ENCODE assay signal across 37 cellular contexts in genomic region chrX:116781926-116782325, GRCh38.
"Had no signal": no experiment of that assay in that cellular context is flagged by ENCODE, and none has a peak within 500 bp of the region (broad histone marks: within the 10 kb centered on the region; RNA-seq: fewer than 3 reads in every experiment).

No MANE protein-coding gene starts in this region.

- H3K4me3 Mint-ChIP-seq: activated B cell treated with CpG ODN at 0.5 μM for 24 hours; activated CD4-positive, alpha-beta memory T cell treated with anti-CD3 and anti-CD28 coated beads for 36 hours; activated CD4-positive, alpha-beta T cell treated with anti-CD3 and anti-CD28 coated beads, Interleukin-2, amount 10 ng/mL, durations not matched to agents 24 days and 14 days; activated CD8-positive, alpha-beta T cell treated with anti-CD3 and anti-CD28 coated beads for 36 hours; activated naive CD4-positive, alpha-beta T cell treated with anti-CD3 and anti-CD28 coated beads for 36 hours; activated naive CD8-positive, alpha-beta T cell treated with anti-CD3 and anti-CD28 coated beads for 36 hours; activated T-cell treated with anti-CD3 and anti-CD28 coated beads, Interleukin-2, amount 50 U/mL, for 4 hours; activated T-cell treated with anti-CD3 and anti-CD28 coated beads, Interleukin-2, amount 50 U/mL, for 72 hours; activated T-helper 1 cell treated with anti-CD3 and anti-CD28 coated beads, Interleukin-12 subunit alpha, Interleukin-12 subunit beta, Interleukin-2, Interleukin-4 antibody, amounts not matched to agents 30 ng/mL and 10 ng/mL and 1 ng/mL, durations not matched to agents 14 hours and 24 hours and 36 hours; activated T-helper 17 cell treated with anti-CD3 and anti-CD28 coated beads, Interleukin-2, amount 50 U/mL, for 72 hours; T-helper 1 cell treated with Interleukin-12 subunit alpha and Interleukin-12 subunit beta and Interleukin-4 antibody, amounts not matched to agents 30 μg/mL and 1 μg/mL, for 36 hours; T-helper 2 cell treated with Interferon-gamma antibody and Interleukin-4, amounts not matched to agents 5 μg/mL and 100 μg/mL, for 36 hours had no signal

- H3K27me3 ChIP-seq: adrenal gland, body of pancreas, brain microvascular endothelial cell, breast epithelium had no signal

- H3K9me3 ChIP-seq: adrenal gland, body of pancreas had no signal

- H3K27me3 Mint-ChIP-seq: activated B cell treated with CpG ODN at 0.5 μM for 24 hours; activated CD4-positive, alpha-beta memory T cell treated with anti-CD3 and anti-CD28 coated beads for 36 hours; activated CD4-positive, alpha-beta T cell treated with anti-CD3 and anti-CD28 coated beads, Interleukin-2, amount 10 ng/mL, durations not matched to agents 24 days and 14 days; activated CD8-positive, alpha-beta T cell treated with anti-CD3 and anti-CD28 coated beads for 36 hours; activated naive CD8-positive, alpha-beta T cell treated with anti-CD3 and anti-CD28 coated beads for 36 hours; activated T-helper 17 cell treated with anti-CD3 and anti-CD28 coated beads, Interleukin-2, amount 50 U/mL, for 72 hours had no signal

- H3K4me1 ChIP-seq: adrenal gland, body of pancreas, breast epithelium had no signal

- H3K36me3 ChIP-seq: adrenal gland, brain microvascular endothelial cell, breast epithelium had no signal

- H3K4me1 Mint-ChIP-seq: activated B cell treated with CpG ODN at 0.5 μM for 24 hours; activated CD4-positive, alpha-beta T cell treated with anti-CD3 and anti-CD28 coated beads, Interleukin-2, amount 10 ng/mL, durations not matched to agents 24 days and 14 days; activated naive CD8-positive, alpha-beta T cell treated with anti-CD3 and anti-CD28 coated beads for 36 hours; activated T-helper 17 cell treated with anti-CD3 and anti-CD28 coated beads, Interleukin-2, amount 50 U/mL, for 72 hours had no signal

- DNase-seq: activated B cell treated with CpG ODN at 0.5 μM for 24 hours; activated CD4-positive, alpha-beta memory T cell treated with anti-CD3 and anti-CD28 coated beads for 36 hours; activated CD4-positive, alpha-beta T cell treated with anti-CD3 and anti-CD28 coated beads for 4 hours; activated CD4-positive, alpha-beta T cell treated with anti-CD3 and anti-CD28 coated beads, Interleukin-2, amount 10 ng/mL, durations not matched to agents 24 days and 14 days; activated CD4-positive, alpha-beta T cell treated with anti-CD3 and anti-CD28 coated beads, Interleukin-2, amount 50 U/mL, for 1 hour; activated CD4-positive, alpha-beta T cell treated with anti-CD3 and anti-CD28 coated beads, Interleukin-2, amount 50 U/mL, for 4 hours; activated CD4-positive, CD25-positive, alpha-beta regulatory T cell treated with anti-CD3 and anti-CD28 coated beads, Interleukin-2, amount 50 U/mL, for 72 hours; activated CD8-positive, alpha-beta memory T cell treated with anti-CD3 and anti-CD28 coated beads, Interleukin-2, amount 50 U/mL, for 4 hours; activated CD8-positive, alpha-beta T cell treated with anti-CD3 and anti-CD28 coated beads for 36 hours; activated effector memory CD4-positive, alpha-beta T cell treated with anti-CD3 and anti-CD28 coated beads, Interleukin-2, amount 50 U/mL, for 16 hours; activated gamma-delta T cell treated with Interleukin-2 at 50 U/mL for 16 hours; activated naive CD4-positive, alpha-beta T cell; activated naive CD4-positive, alpha-beta T cell treated with anti-CD3 and anti-CD28 coated beads for 36 hours; activated naive CD4-positive, alpha-beta T cell treated with anti-CD3 and anti-CD28 coated beads, Interleukin-2, amount 50 U/mL, for 16 hours; activated naive CD8-positive, alpha-beta T cell treated with anti-CD3 and anti-CD28 coated beads for 36 hours; activated T-cell treated with anti-CD3 and anti-CD28 coated beads for 4 hours; activated T-cell treated with anti-CD3 and anti-CD28 coated beads, Interleukin-2, amount 50 U/mL, for 1 hour; activated T-cell treated with anti-CD3 and anti-CD28 coated beads, Interleukin-2, amount 50 U/mL, for 4 hours; activated T-cell treated with anti-CD3 and anti-CD28 coated beads, Interleukin-2, amount 50 U/mL, for 72 hours; adrenal gland; amniotic stem cell; aorta; brain microvascular endothelial cell; central memory CD4-positive, alpha-beta T cell; T-helper 1 cell; T-helper 2 cell; T-helper 9 cell had no signal

- FAIRE-seq: astrocyte, TTC549 had no signal

- H3K9me3 Mint-ChIP-seq: activated T-helper 17 cell treated with anti-CD3 and anti-CD28 coated beads, Interleukin-2, amount 50 U/mL, for 72 hours; T-helper 2 cell treated with Interferon-gamma antibody and Interleukin-4, amounts not matched to agents 5 μg/mL and 100 μg/mL, for 36 hours had no signal

- ATAC-seq: activated CD8-positive, alpha-beta T cell treated with anti-CD3 and anti-CD28 coated beads for 36 hours; activated naive CD4-positive, alpha-beta T cell treated with anti-CD3 and anti-CD28 coated beads, Interleukin-2, amount 50 U/mL, for 72 hours; activated T-cell treated with anti-CD3 and anti-CD28 coated beads, Interleukin-2, amount 50 U/mL, for 4 hours; activated T-cell treated with anti-CD3 and anti-CD28 coated beads, Interleukin-2, amount 50 U/mL, for 72 hours; activated T-helper 17 cell treated with anti-CD3 and anti-CD28 coated beads, Interleukin-2, amount 50 U/mL, for 72 hours; body of pancreas had no signal

- H3K27ac ChIP-seq: adrenal gland, body of pancreas, brain microvascular endothelial cell, breast epithelium, VCaP had no signal

- H3K4me3 ChIP-seq: adrenal gland, body of pancreas, breast epithelium had no signal

- H3K27ac Mint-ChIP-seq: activated B cell treated with CpG ODN at 0.5 μM for 24 hours; activated CD4-positive, alpha-beta memory T cell treated with anti-CD3 and anti-CD28 coated beads for 36 hours; activated CD4-positive, alpha-beta T cell treated with anti-CD3 and anti-CD28 coated beads, Interleukin-2, amount 10 ng/mL, durations not matched to agents 24 days and 14 days; activated CD8-positive, alpha-beta T cell treated with anti-CD3 and anti-CD28 coated beads for 36 hours; activated naive CD4-positive, alpha-beta T cell treated with anti-CD3 and anti-CD28 coated beads for 36 hours; activated naive CD4-positive, alpha-beta T cell treated with anti-CD3 and anti-CD28 coated beads, Interleukin-2, amount 50 U/mL, for 72 hours; activated naive CD8-positive, alpha-beta T cell treated with anti-CD3 and anti-CD28 coated beads for 36 hours; activated T-cell treated with anti-CD3 and anti-CD28 coated beads, Interleukin-2, amount 50 U/mL, for 72 hours; activated T-helper 1 cell treated with anti-CD3 and anti-CD28 coated beads, Interleukin-12 subunit alpha, Interleukin-12 subunit beta, Interleukin-2, Interleukin-4 antibody, amounts not matched to agents 30 ng/mL and 10 ng/mL and 1 ng/mL, durations not matched to agents 14 hours and 24 hours and 36 hours; activated T-helper 17 cell treated with anti-CD3 and anti-CD28 coated beads, Interleukin-2, amount 50 U/mL, for 72 hours; T-helper 1 cell treated with Interleukin-12 subunit alpha and Interleukin-12 subunit beta and Interleukin-4 antibody, amounts not matched to agents 30 μg/mL and 1 μg/mL, for 36 hours; T-helper 2 cell treated with Interferon-gamma antibody and Interleukin-4, amounts not matched to agents 5 μg/mL and 100 μg/mL, for 36 hours had no signal

- H3K36me3 Mint-ChIP-seq: activated CD4-positive, alpha-beta memory T cell treated with anti-CD3 and anti-CD28 coated beads for 36 hours; activated naive CD4-positive, alpha-beta T cell treated with anti-CD3 and anti-CD28 coated beads, Interleukin-2, amount 50 U/mL, for 72 hours; activated naive CD8-positive, alpha-beta T cell treated with anti-CD3 and anti-CD28 coated beads for 36 hours had no signal
